Comparison of ENCODE assay signal across 8 cellular contexts in the genomic region with DNA sequence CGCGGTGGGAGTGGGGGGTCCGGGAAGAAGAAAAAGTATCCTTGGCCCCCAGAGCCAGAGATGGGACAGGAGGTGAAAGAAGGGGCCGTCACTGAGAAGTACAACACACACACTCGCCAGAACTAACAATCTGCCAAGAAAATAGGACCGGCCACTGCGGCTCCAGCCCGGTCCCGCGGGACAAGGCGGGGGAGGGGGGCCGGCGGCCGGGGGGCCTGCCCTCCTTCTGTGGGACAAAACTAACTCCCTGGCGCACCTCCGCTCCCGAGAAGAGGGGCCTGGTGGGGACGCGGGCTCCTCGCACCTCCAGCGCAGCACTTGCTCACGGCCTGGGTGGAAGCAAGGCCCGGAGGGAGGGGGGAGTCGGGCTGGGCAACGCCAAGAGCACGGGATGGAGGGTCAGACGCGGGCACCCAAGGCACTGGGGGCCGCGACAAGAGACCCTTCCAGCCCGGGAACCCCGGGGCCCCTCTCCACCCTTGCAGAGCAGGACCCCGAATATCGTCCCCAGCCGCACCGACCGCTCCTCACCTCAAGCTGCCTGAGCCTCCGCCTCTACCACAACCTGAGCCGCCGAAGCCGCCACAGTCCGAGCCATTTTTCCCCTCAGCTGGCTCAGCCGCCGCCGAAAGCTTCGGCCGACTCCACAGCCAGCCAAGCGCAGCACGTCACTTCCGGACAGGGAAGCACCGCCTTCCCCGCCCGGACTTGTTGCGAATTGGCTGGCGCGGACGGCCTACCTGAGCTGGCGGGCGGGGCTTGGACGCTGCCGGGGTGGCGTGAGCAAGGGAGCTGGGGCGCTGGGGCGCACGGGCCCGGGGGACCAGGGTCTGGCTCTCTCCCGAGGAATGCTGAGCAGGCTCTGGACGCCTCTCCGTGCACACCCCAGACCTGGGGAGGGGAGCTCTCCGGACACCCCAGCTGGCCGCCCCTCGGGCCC. TPM values are rescaled to one million over a fixed set of nuclear protein-coding genes. Genes with fewer than 3 reads are reported as not detected.
DNase-seq lines count a peak whose midpoint lies in the region; ATAC-seq and TF ChIP-seq lines count a peak whose summit lies in the region.

A gene with protein sequence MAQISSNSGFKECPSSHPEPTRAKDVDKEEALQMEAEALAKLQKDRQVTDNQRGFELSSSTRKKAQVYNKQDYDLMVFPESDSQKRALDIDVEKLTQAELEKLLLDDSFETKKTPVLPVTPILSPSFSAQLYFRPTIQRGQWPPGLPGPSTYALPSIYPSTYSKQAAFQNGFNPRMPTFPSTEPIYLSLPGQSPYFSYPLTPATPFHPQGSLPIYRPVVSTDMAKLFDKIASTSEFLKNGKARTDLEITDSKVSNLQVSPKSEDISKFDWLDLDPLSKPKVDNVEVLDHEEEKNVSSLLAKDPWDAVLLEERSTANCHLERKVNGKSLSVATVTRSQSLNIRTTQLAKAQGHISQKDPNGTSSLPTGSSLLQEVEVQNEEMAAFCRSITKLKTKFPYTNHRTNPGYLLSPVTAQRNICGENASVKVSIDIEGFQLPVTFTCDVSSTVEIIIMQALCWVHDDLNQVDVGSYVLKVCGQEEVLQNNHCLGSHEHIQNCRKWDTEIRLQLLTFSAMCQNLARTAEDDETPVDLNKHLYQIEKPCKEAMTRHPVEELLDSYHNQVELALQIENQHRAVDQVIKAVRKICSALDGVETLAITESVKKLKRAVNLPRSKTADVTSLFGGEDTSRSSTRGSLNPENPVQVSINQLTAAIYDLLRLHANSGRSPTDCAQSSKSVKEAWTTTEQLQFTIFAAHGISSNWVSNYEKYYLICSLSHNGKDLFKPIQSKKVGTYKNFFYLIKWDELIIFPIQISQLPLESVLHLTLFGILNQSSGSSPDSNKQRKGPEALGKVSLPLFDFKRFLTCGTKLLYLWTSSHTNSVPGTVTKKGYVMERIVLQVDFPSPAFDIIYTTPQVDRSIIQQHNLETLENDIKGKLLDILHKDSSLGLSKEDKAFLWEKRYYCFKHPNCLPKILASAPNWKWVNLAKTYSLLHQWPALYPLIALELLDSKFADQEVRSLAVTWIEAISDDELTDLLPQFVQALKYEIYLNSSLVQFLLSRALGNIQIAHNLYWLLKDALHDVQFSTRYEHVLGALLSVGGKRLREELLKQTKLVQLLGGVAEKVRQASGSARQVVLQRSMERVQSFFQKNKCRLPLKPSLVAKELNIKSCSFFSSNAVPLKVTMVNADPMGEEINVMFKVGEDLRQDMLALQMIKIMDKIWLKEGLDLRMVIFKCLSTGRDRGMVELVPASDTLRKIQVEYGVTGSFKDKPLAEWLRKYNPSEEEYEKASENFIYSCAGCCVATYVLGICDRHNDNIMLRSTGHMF (N-terminal part only) (minus strand): TSS at position 670 of the 940 bp plus-strand sequence. CDS start 38,245 bp downstream, outside the sequence.

- H3K4me1 Mint-ChIP-seq in endothelial cell (ENCODE audit: unreplicated experiment) (peaks cover 36% of the 10 kb centered on the region), mesothelial cell of epicardium (peaks cover 30% of the 10 kb centered on the region)

- H3K9me3 Mint-ChIP-seq in endothelial cell (ENCODE audit: unreplicated experiment) (no peaks in the 10 kb centered on the region), mesothelial cell of epicardium (no peaks in the 10 kb centered on the region)

- peak; percentile 99 for ATAC-seq in GM21528 (IDR thresholded peaks at IDR 0.05; ENCODE audit: low FRiP score, unreplicated experiment)

- H3K36me3 ChIP-seq in OCI-LY3 (replicated peaks; ENCODE audit: low read depth, low read length) = peaks cover 8% of the 10 kb centered on the region

- peak within 1 kb of the TSS; percentile 46 for H3K27ac ChIP-seq in OCI-LY3 (ENCODE audit: low read length)

- H3K9ac ChIP-seq in OCI-LY3 (ENCODE audit: low read length) = peak within 1 kb of the TSS; percentile 86

- peak within 1 kb of the TSS; percentile 87 for H2AFZ ChIP-seq in OCI-LY3 (ENCODE audit: low read depth, low read length)

- no peaks in the 10 kb centered on the region for H3K27me3 ChIP-seq in OCI-LY3 (ENCODE audit: low read depth, low read length)

- H3K4me1 ChIP-seq in OCI-LY3 (ENCODE audit: low read length) = peaks cover 30% of the 10 kb centered on the region

- H3K4me2 ChIP-seq in OCI-LY3 (ENCODE audit: low read length) = peak within 1 kb of the TSS; percentile 94

- peak within 1 kb of the TSS; percentile 98 for H3K4me3 Mint-ChIP-seq in endothelial cell (ENCODE audit: unreplicated experiment)
- H3K4me3 Mint-ChIP-seq in mesothelial cell of epicardium = peak within 1 kb of the TSS; percentile 97

- TF ChIP-seq CTCF in OCI-LY3 (IDR thresholded peaks at IDR 0.05; ENCODE audit: low read depth, low read length) (no peak), endothelial cell (IDR thresholded peaks at IDR 0.05; ENCODE audit: unreplicated experiment) (no peak), mesothelial cell of epicardium (IDR thresholded peaks at IDR 0.05; ENCODE audit: unreplicated experiment) (no peak)

- H3K9me3 ChIP-seq in OCI-LY3 (ENCODE audit: insufficient read depth, low read length) = no peaks in the 10 kb centered on the region

- peaks cover 35% of the 10 kb centered on the region for H3K79me2 ChIP-seq in OCI-LY3 (ENCODE audit: low read length)

- peak within 1 kb of the TSS; percentile 84 for H3K4me3 ChIP-seq in OCI-LY3 (ENCODE audit: low read length)

- peaks cover 6% of the 10 kb centered on the region for H3K36me3 Mint-ChIP-seq in endothelial cell (ENCODE audit: low read depth, unreplicated experiment)
- H3K36me3 Mint-ChIP-seq in mesothelial cell of epicardium = peaks cover 12% of the 10 kb centered on the region

- DNase-seq in DMS 273 treated with DMSO at 0.1 percent for 48 hours (lab: John Stamatoyannopoulos, UW) (peak; percentile 71), HuH-7.5 (ENCODE audit: low spot score) (peak; percentile 81), endothelial cell (ENCODE audit: low spot score) (peak; percentile 96), mesothelial cell of epicardium (ENCODE audit: low spot score in 2 of 2, unreplicated experiment in 2 of 2) (peak; percentile 96 to 97)
- DNase-seq in activated CD8-positive, alpha-beta memory T cell treated with anti-CD3 and anti-CD28 coated beads, Interleukin-2, amount 50 U/mL, for 48 hours = peak; percentile 95
- DNase-seq in stimulated activated CD8-positive, alpha-beta memory T cell treated with anti-CD3 and anti-CD28 coated beads, Interleukin-15, amount 100 ng/mL, for 48 hours (ENCODE audit: low read depth in 2 of 2) = peak; percentile 93 to 96

- peak within 1 kb of the TSS; percentile 94 for H3K27ac Mint-ChIP-seq in endothelial cell (ENCODE audit: unreplicated experiment)
- peak within 1 kb of the TSS; percentile 100 for H3K27ac Mint-ChIP-seq in mesothelial cell of epicardium

- H4K20me1 ChIP-seq in OCI-LY3 (ENCODE audit: insufficient read depth, low read length) = peaks cover 9% of the 10 kb centered on the region

- H3K27me3 Mint-ChIP-seq in endothelial cell (ENCODE audit: unreplicated experiment) (peaks cover 11% of the 10 kb centered on the region), mesothelial cell of epicardium (ENCODE audit: low read depth) (no peaks in the 10 kb centered on the region)

RNA-seq across cellular contexts. Expression of the gene that starts here (rescaled TPM):
- 84.6 TPM for total RNA-seq in endothelial cell (ENCODE audit: unreplicated experiment)
- 71.3 to 77.1 TPM (median 74.0 TPM) in 3 replicates for total RNA-seq in mesothelial cell of epicardium

Comparison
In these comparisons a context has a peak if more than half of its experiments do, and no peak if none do; other contexts are left out.
1. Peak in every context shown above with its lines: DNase-seq, ATAC-seq, H3K4me3 ChIP-seq and H3K27ac ChIP-seq.